ENCODE assay signal across 15 cellular contexts in the genomic region with DNA sequence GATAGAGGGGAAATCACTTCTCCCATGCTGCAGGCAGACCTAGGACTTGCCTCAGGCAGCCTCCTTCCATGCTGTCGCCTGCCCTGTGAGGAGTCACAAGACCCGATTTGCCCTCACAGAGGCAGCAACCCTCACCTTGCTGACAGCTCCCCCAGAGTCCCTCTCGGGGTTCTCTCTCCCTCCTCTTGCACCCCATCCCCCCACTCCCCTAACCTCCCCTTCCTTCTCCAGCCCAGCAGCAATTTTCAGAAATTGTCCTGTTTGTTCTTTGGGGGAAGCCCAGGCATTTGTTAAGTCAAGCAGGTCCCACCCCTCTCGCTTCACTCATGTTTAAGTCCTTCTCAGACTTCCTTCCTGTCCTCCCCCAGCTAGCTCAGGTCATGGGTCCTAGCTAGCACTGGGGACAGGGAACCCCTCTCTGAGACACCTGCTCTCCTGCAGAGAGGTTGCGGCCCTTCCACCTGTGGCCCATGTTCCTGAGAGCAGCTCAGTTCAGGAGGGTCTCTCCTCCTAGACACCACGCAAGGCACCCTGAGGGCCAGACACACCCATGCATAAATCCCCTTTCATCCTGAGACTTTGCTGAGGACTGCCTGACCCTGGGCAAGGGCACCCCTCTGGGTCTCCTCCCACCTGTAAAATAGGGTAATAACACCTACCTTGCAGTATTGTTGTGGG. TPM values are rescaled to one million over a fixed set of nuclear protein-coding genes. Genes with fewer than 3 reads are reported as not detected.
DNase-seq lines count a peak whose midpoint lies in the region; ATAC-seq, FAIRE-seq and TF ChIP-seq lines count a peak whose summit lies in the region.
"Had no signal": no experiment of that assay in that cellular context is flagged by ENCODE, and none has a peak within 500 bp of the region (broad histone marks: within the 10 kb centered on the region; RNA-seq: fewer than 3 reads in every experiment).

No MANE protein-coding gene starts in this region.

- no peak overlapping the region for H3K4me3 ChIP-seq in NB4 (ENCODE audit: low read depth, low read length)
- H3K4me3 ChIP-seq: GM23248, psoas muscle had no signal

- no peak for TF ChIP-seq POLR2A in NB4 (IDR thresholded peaks at IDR 0.05; ENCODE audit: extremely low read depth, insufficient read length)

- no peaks in the 10 kb centered on the region for H3K27me3 Mint-ChIP-seq in activated CD4-positive, alpha-beta T cell treated with anti-CD3 and anti-CD28 coated beads, Interleukin-2, amount 10 ng/mL, durations not matched to agents 24 days and 14 days
- peaks cover 9% of the 10 kb centered on the region for H3K27me3 Mint-ChIP-seq in dendritic cell treated with granulocyte-macrophage colony-stimulating factor and Interleukin-4, amounts not matched to agents 40 ng/mL and 50 ng/mL, for 4 days
- H3K27me3 Mint-ChIP-seq in stimulated activated naive B cell treated with anti-CD40 and anti-IgM and Interleukin-4, amounts not matched to agents 10 μg/mL and 1 μg/mL and 100 μg/mL, for 72 hours: peaks cover 5 to 8% of the 10 kb centered on the region in 2 donors

- peaks cover 40% of the 10 kb centered on the region for H3K4me1 Mint-ChIP-seq in activated CD4-positive, alpha-beta T cell treated with anti-CD3 and anti-CD28 coated beads, Interleukin-2, amount 10 ng/mL, durations not matched to agents 24 days and 14 days
- peaks cover 79% of the 10 kb centered on the region for H3K4me1 Mint-ChIP-seq in dendritic cell treated with granulocyte-macrophage colony-stimulating factor and Interleukin-4, amounts not matched to agents 40 ng/mL and 50 ng/mL, for 4 days (ENCODE audit: low read depth)
- peaks cover 46 to 59% of the 10 kb centered on the region in 2 donors for H3K4me1 Mint-ChIP-seq in stimulated activated naive B cell treated with anti-CD40 and anti-IgM and Interleukin-4, amounts not matched to agents 10 μg/mL and 1 μg/mL and 100 μg/mL, for 72 hours

- ATAC-seq in stimulated activated naive B cell treated with anti-CD40 and anti-IgM and Interleukin-4, amounts not matched to agents 10 μg/mL and 1 μg/mL and 100 μg/mL, for 72 hours (replicated peaks): no peak
- no peak for ATAC-seq in HG02763 (IDR thresholded peaks at IDR 0.05; ENCODE audit: unreplicated experiment)
- ATAC-seq in HG03378 (IDR thresholded peaks at IDR 0.05; ENCODE audit: unreplicated experiment): no peak
- ATAC-seq: psoas muscle had no signal

- no peaks in the 10 kb centered on the region for H3K9me3 Mint-ChIP-seq in activated CD4-positive, alpha-beta T cell treated with anti-CD3 and anti-CD28 coated beads, Interleukin-2, amount 10 ng/mL, durations not matched to agents 24 days and 14 days
- no peaks in the 10 kb centered on the region for H3K9me3 Mint-ChIP-seq in dendritic cell treated with granulocyte-macrophage colony-stimulating factor and Interleukin-4, amounts not matched to agents 40 ng/mL and 50 ng/mL, for 4 days
- no peaks in the 10 kb centered on the region for H3K9me3 Mint-ChIP-seq in stimulated activated naive B cell treated with anti-CD40 and anti-IgM and Interleukin-4, amounts not matched to agents 10 μg/mL and 1 μg/mL and 100 μg/mL, for 72 hours

- intact Hi-C loops in activated CD4-positive, alpha-beta T cell treated with anti-CD3 and anti-CD28 coated beads, Interleukin-2, amount 10 ng/mL, durations not matched to agents 24 days and 14 days (cut with micrococcal nuclease): no loop called here
- intact Hi-C loops in dendritic cell treated with granulocyte-macrophage colony-stimulating factor and Interleukin-4, amounts not matched to agents 40 ng/mL and 50 ng/mL, for 4 days (cut with micrococcal nuclease): no loop called here

- no peak for FAIRE-seq in RCC 7860 (lab: Jason Lieb, UNC)
- FAIRE-seq: colon had no signal

- no peaks in the 10 kb centered on the region for H3K36me3 Mint-ChIP-seq in activated CD4-positive, alpha-beta T cell treated with anti-CD3 and anti-CD28 coated beads, Interleukin-2, amount 10 ng/mL, durations not matched to agents 24 days and 14 days (ENCODE audit: low read depth)
- no peaks in the 10 kb centered on the region for H3K36me3 Mint-ChIP-seq in dendritic cell treated with granulocyte-macrophage colony-stimulating factor and Interleukin-4, amounts not matched to agents 40 ng/mL and 50 ng/mL, for 4 days (ENCODE audit: low read depth)
- no peaks in the 10 kb centered on the region for H3K36me3 Mint-ChIP-seq in stimulated activated naive B cell treated with anti-CD40 and anti-IgM and Interleukin-4, amounts not matched to agents 10 μg/mL and 1 μg/mL and 100 μg/mL, for 72 hours

- no peak for TF ChIP-seq CTCF in NB4 (IDR thresholded peaks at IDR 0.05; ENCODE audit: low read depth, low read length)

- peak overlapping the region; percentile 48 for H3K4me3 Mint-ChIP-seq in activated CD4-positive, alpha-beta T cell treated with anti-CD3 and anti-CD28 coated beads, Interleukin-2, amount 10 ng/mL, durations not matched to agents 24 days and 14 days
- H3K4me3 Mint-ChIP-seq in dendritic cell treated with granulocyte-macrophage colony-stimulating factor and Interleukin-4, amounts not matched to agents 40 ng/mL and 50 ng/mL, for 4 days: no peak overlapping the region
- H3K4me3 Mint-ChIP-seq in stimulated activated naive B cell treated with anti-CD40 and anti-IgM and Interleukin-4, amounts not matched to agents 10 μg/mL and 1 μg/mL and 100 μg/mL, for 72 hours: peak overlapping the region in 1 of 2 donors; percentile 55

- H3K27ac Mint-ChIP-seq in activated CD4-positive, alpha-beta T cell treated with anti-CD3 and anti-CD28 coated beads, Interleukin-2, amount 10 ng/mL, durations not matched to agents 24 days and 14 days: peak overlapping the region; percentile 74
- peak overlapping the region; percentile 44 for H3K27ac Mint-ChIP-seq in dendritic cell treated with granulocyte-macrophage colony-stimulating factor and Interleukin-4, amounts not matched to agents 40 ng/mL and 50 ng/mL, for 4 days
- peak overlapping the region; percentile 82 for H3K27ac Mint-ChIP-seq in stimulated activated naive B cell treated with anti-CD40 and anti-IgM and Interleukin-4, amounts not matched to agents 10 μg/mL and 1 μg/mL and 100 μg/mL, for 72 hours

- peak; percentile 70 for DNase-seq in activated CD4-positive, alpha-beta T cell treated with anti-CD3 and anti-CD28 coated beads, Interleukin-2, amount 10 ng/mL, durations not matched to agents 24 days and 14 days
- DNase-seq in activated CD4-positive, alpha-beta T cell treated with anti-CD3 and anti-CD28 coated beads, Interleukin-2, amount 50 U/mL, for 48 hours: no peak
- DNase-seq in NB4 (ENCODE audit: low read depth): peak; percentile 39
- DNase-seq in stimulated activated naive B cell treated with anti-CD40 and anti-IgM and Interleukin-4, amounts not matched to agents 10 μg/mL and 1 μg/mL and 100 μg/mL, for 72 hours: no peak
- DNase-seq in RCC 7860 (ENCODE audit: low spot score): no peak
- DNase-seq: GM23248; NCI-H1694; psoas muscle; stimulated activated CD4-positive, alpha-beta T cell treated with anti-CD3 and anti-CD28 coated beads, Interleukin-2, amount 100 ng/mL, for 48 hours; substantia nigra had no signal

RNA-seq across cellular contexts. Expression of a gene that starts 6.3 kb away (rescaled TPM):
- total RNA-seq in activated CD4-positive, alpha-beta T cell treated with anti-CD3 and anti-CD28 coated beads, Interleukin-2, amount 10 ng/mL, durations not matched to agents 24 days and 14 days: 1.1 and 1.9 TPM in 2 replicates
- total RNA-seq: G401, GM23248 had no signal

RNA-seq across cellular contexts. Expression of a gene that starts 33.8 kb away (rescaled TPM):
- 0.02 TPM in 1 of 2 replicates, not detected in the other for total RNA-seq in activated CD4-positive, alpha-beta T cell treated with anti-CD3 and anti-CD28 coated beads, Interleukin-2, amount 10 ng/mL, durations not matched to agents 24 days and 14 days
- total RNA-seq: G401, GM23248 had no signal

RNA-seq across cellular contexts. Expression of a gene that starts 45.6 kb away (rescaled TPM):
- total RNA-seq in activated CD4-positive, alpha-beta T cell treated with anti-CD3 and anti-CD28 coated beads, Interleukin-2, amount 10 ng/mL, durations not matched to agents 24 days and 14 days: not detected in 2 replicates
- total RNA-seq: G401, GM23248 had no signal

Comparison
In these comparisons a context has a peak if more than half of its experiments do, and no peak if none do; other contexts are left out.
1. DNase-seq: peak in activated CD4-positive, alpha-beta T cell treated with anti-CD3 and anti-CD28 coated beads, Interleukin-2, amount 10 ng/mL, durations not matched to agents 24 days and 14 days (single experiment) and NB4 (single experiment); none in activated CD4-positive, alpha-beta T cell treated with anti-CD3 and anti-CD28 coated beads, Interleukin-2, amount 50 U/mL, for 48 hours (0 of 2), stimulated activated naive B cell treated with anti-CD40 and anti-IgM and Interleukin-4, amounts not matched to agents 10 μg/mL and 1 μg/mL and 100 μg/mL, for 72 hours (single experiment) and RCC 7860 (single experiment).
2. Peak in every context shown above with its lines, with median percentiles within 50 percentile points of each other: H3K27ac Mint-ChIP-seq.